Comparison of ENCODE assay signal across 8 cellular contexts in the genomic region with DNA sequence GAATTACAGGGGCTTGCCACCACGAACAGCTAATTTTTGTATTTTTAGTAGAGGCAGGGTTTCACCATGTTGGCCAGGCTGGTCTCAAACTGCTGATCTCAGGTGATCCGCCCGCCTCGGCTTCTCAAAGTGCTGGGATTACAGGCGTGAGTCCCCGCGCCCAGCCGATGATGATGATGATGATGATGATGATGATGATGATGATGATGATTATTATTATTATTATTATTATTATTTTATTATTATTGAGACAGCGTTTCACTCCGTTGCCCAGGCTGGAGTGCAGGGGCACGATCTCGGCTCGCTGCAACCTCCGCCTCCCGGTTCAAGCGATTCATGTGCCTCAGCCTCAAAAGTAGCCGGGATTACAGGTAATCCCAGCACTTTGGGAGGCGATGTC. TPM values are rescaled to one million over a fixed set of nuclear protein-coding genes. Genes with fewer than 3 reads are reported as not detected.
DNase-seq lines count a peak whose midpoint lies in the region; ATAC-seq, FAIRE-seq and TF ChIP-seq lines count a peak whose summit lies in the region.
"Not testable (repeated sequence)": the region's sequence is repeated elsewhere in the genome, so short reads cannot be mapped to it uniquely, and the experiment has no call there.

No MANE protein-coding gene starts in this region.

- not testable (repeated sequence) for H4K20me1 ChIP-seq in HepG2 (ENCODE audit: insufficient read depth, low read length)

- not testable (repeated sequence) for H3K79me2 ChIP-seq in HepG2 (ENCODE audit: insufficient read depth, low read length)

- not testable (repeated sequence) for H3K36me3 ChIP-seq in HAP-1 (replicated peaks); HEK293 (ENCODE audit: control insufficient read depth in 2 of 2, insufficient read depth in 1 of 2, low read length in 2 of 2); WERI-Rb-1; right atrium auricular region; HepG2 (replicated peaks in 1 of 2; ENCODE audit: control insufficient read depth in 1 of 2, insufficient read depth in 2 of 2, low read length in 2 of 2)

- H3K4me3 ChIP-seq in HAP-1 (peak overlapping the region; percentile 5), WERI-Rb-1 (ENCODE audit: low read depth, low read length) (peak overlapping the region; percentile 22; the same call in 1 of the 2 replicates)
- not testable (repeated sequence) for H3K4me3 ChIP-seq in HEK293 (ENCODE audit: low read depth, low read length); right atrium auricular region; HepG2 (replicated peaks in 1 of 3; ENCODE audit: insufficient read depth in 1 of 3, low read depth in 2 of 3, low read length in 3 of 3)

- H3K4me1 ChIP-seq in HAP-1; HEK293 (ENCODE audit: control insufficient read depth, insufficient read depth, low read length); right atrium auricular region; HepG2 (ENCODE audit: insufficient read depth, low read length): not testable (repeated sequence)

- POLR2A ChIA-PET in HEK293 (lab: Yijun Ruan, JAX); HepG2 (lab: Yijun Ruan, JAX): not testable (repeated sequence)
- POLR2A ChIA-PET in activated CD4-positive, alpha-beta memory T cell treated with anti-CD3 and anti-CD28 coated beads, Interleukin-2, amount 10 ng/mL, durations not matched to agents 7 days and 5 days (lab: Charles Lee), result interaction anchor here (1.5 kb wide), 1 partner anchor 44 kb away, joined by 6 read pairs; no protein-coding TSS in a partner anchor

- not testable (repeated sequence) for H3K4me3 Mint-ChIP-seq in activated CD4-positive, alpha-beta memory T cell treated with anti-CD3 and anti-CD28 coated beads, Interleukin-2, amount 10 ng/mL, durations not matched to agents 7 days and 5 days; osteocyte (ENCODE audit: unreplicated experiment)

- TF ChIP-seq RAD21 in HepG2 (CRISPR knock-in tag; IDR thresholded peaks at IDR 0.05), result not testable (repeated sequence)

- CTCF ChIA-PET in HEK293 (lab: Yijun Ruan, JAX); HepG2 (lab: Yijun Ruan, JAX; ENCODE audit: low intra/inter-chr PET ratio, low total read pairs): not testable (repeated sequence)
- CTCF ChIA-PET in activated CD4-positive, alpha-beta memory T cell treated with anti-CD3 and anti-CD28 coated beads, Interleukin-2, amount 10 ng/mL, durations not matched to agents 7 days and 5 days (lab: Charles Lee), result interaction anchor here (1.0 kb wide), 1 partner anchor 13 kb away, joined by 3 read pairs; no protein-coding TSS in a partner anchor

- peaks cover 21% of the 10 kb centered on the region for H3K4me1 Mint-ChIP-seq in activated CD4-positive, alpha-beta memory T cell treated with anti-CD3 and anti-CD28 coated beads, Interleukin-2, amount 10 ng/mL, durations not matched to agents 7 days and 5 days
- H3K4me1 Mint-ChIP-seq in osteocyte (ENCODE audit: unreplicated experiment), result not testable (repeated sequence)

- not testable (repeated sequence) for H3K4me2 ChIP-seq in HepG2 (ENCODE audit: low read depth, low read length)

- H3K36me3 Mint-ChIP-seq in activated CD4-positive, alpha-beta memory T cell treated with anti-CD3 and anti-CD28 coated beads, Interleukin-2, amount 10 ng/mL, durations not matched to agents 7 days and 5 days (ENCODE audit: low read depth); osteocyte (ENCODE audit: unreplicated experiment): not testable (repeated sequence)

- not testable (repeated sequence) for H3K9me3 Mint-ChIP-seq in activated CD4-positive, alpha-beta memory T cell treated with anti-CD3 and anti-CD28 coated beads, Interleukin-2, amount 10 ng/mL, durations not matched to agents 7 days and 5 days; osteocyte (ENCODE audit: unreplicated experiment)

- not testable (repeated sequence) for H3K27ac ChIP-seq in HEK293 (ENCODE audit: extremely low read depth, low read depth, low read length); WERI-Rb-1; right atrium auricular region; HepG2 (ENCODE audit: extremely low read length, insufficient read depth, low read length)

- DNase-seq in HAP-1 (ENCODE audit: low spot score in 2 of 2); WERI-Rb-1; HepG2 (ENCODE audit: low spot score): not testable (repeated sequence)
- peak; percentile 1 for DNase-seq in activated CD4-positive, alpha-beta memory T cell treated with anti-CD3 and anti-CD28 coated beads, Interleukin-2, amount 10 ng/mL, durations not matched to agents 7 days and 5 days
- DNase-seq in right atrium auricular region (ENCODE audit: low spot score), result peak; percentile 1
- peak; percentile 22 for DNase-seq in left lobe of liver (ENCODE audit: low spot score)
- DNase-seq in osteocyte (ENCODE audit: extremely low spot score, unreplicated experiment), result peak; percentile 36

- H3K27me3 ChIP-seq in HAP-1 (ENCODE audit: low read depth); WERI-Rb-1 (ENCODE audit: insufficient read depth, low read depth, severe bottlenecking); right atrium auricular region; HepG2 (ENCODE audit: control insufficient read depth in 1 of 2, insufficient read depth in 2 of 2, low read length in 2 of 2): not testable (repeated sequence)

- in situ Hi-C loops in HAP-1 (cut with MboI; ENCODE audit: low sequenced_read_pairs); HepG2 (cut with HindIII; ENCODE audit: extremely low pct_ligation_motif_present, low pct_unique_long_range_greater_than_20kb): not testable (repeated sequence)

- intact Hi-C loops in HepG2 (cut with micrococcal nuclease; ENCODE audit: unreplicated experiment), result not testable (repeated sequence)

- FAIRE-seq in HepG2 (lab: Jason Lieb, UNC), result not testable (repeated sequence)

- WGBS in HepG2 (ENCODE audit: low lambda C conversion rate), result 66% methylated on average over 18 of the region's 18 CpGs

- H2AFZ ChIP-seq in HepG2 (ENCODE audit: low read length), result not testable (repeated sequence)

- not testable (repeated sequence) for ATAC-seq in left lobe of liver, HepG2

- TF ChIP-seq EP300 in HepG2 (IDR thresholded peaks at IDR 0.05; ENCODE audit: low read depth in 2 of 2, low read length in 2 of 2); HepG2 (CRISPR knock-in tag; IDR thresholded peaks at IDR 0.05; ENCODE audit: borderline replicate concordance): not testable (repeated sequence)

- not testable (repeated sequence) for TF ChIP-seq POLR2A in HepG2 (IDR thresholded peaks at IDR 0.05; ENCODE audit: insufficient read depth in 1 of 2, low read depth in 2 of 2, low read length in 2 of 2)

- H3K27ac Mint-ChIP-seq in activated CD4-positive, alpha-beta memory T cell treated with anti-CD3 and anti-CD28 coated beads, Interleukin-2, amount 10 ng/mL, durations not matched to agents 7 days and 5 days; osteocyte (ENCODE audit: unreplicated experiment): not testable (repeated sequence)

- H3K9ac ChIP-seq in HepG2 (ENCODE audit: insufficient read depth, low read depth, low read length), result not testable (repeated sequence)

- not testable (repeated sequence) for BruUV-seq in HepG2 (replicated peaks; lab: Mats Ljungman, UMichigan)

- not testable (repeated sequence) for TF ChIP-seq CTCF in HEK293 (tag by site-specific recombination; IDR thresholded peaks at IDR 0.05); WERI-Rb-1 (IDR thresholded peaks at IDR 0.05; ENCODE audit: low read depth, low read length); right atrium auricular region (IDR thresholded peaks at IDR 0.05); HepG2 (CRISPR knock-in tag; IDR thresholded peaks at IDR 0.05); osteocyte (IDR thresholded peaks at IDR 0.05)

- H3K27me3 Mint-ChIP-seq in activated CD4-positive, alpha-beta memory T cell treated with anti-CD3 and anti-CD28 coated beads, Interleukin-2, amount 10 ng/mL, durations not matched to agents 7 days and 5 days, result not testable (repeated sequence)
- H3K27me3 Mint-ChIP-seq in osteocyte (ENCODE audit: unreplicated experiment), result peaks cover 14% of the 10 kb centered on the region

- not testable (repeated sequence) for H3K9me3 ChIP-seq in HAP-1; HEK293 (ENCODE audit: control insufficient read depth, insufficient read depth, low read depth, low read length); WERI-Rb-1 (ENCODE audit: severe bottlenecking); right atrium auricular region; HepG2 (ENCODE audit: low read length)

RNA-seq across cellular contexts. Expression of gene LMNB1, which starts 42.4 kb away (rescaled TPM):
- total RNA-seq in activated CD4-positive, alpha-beta memory T cell treated with anti-CD3 and anti-CD28 coated beads, Interleukin-2, amount 10 ng/mL, durations not matched to agents 7 days and 5 days, result 100 to 1,000 TPM; 291 to 296 TPM
- total RNA-seq in right atrium auricular region (1 to 10 TPM; 2.5 to 2.6 TPM), left lobe of liver (4.6 TPM), HepG2 (2016; rRNA removed; fragmentation: Illumina TruSeq; extraction: Trizol) (159 and 197 TPM in 2 replicates), osteocyte (20.6 and 22.3 TPM in 2 replicates)
- 24.4 and 30.1 TPM in 2 replicates for total RNA-seq in HepG2 (2016; cell fraction: cytosol; rRNA removed; fragmentation: Illumina TruSeq; extraction: Trizol; ENCODE audit: low read depth)
- 162 and 188 TPM in 2 replicates for total RNA-seq in HepG2 (2016; cell fraction: insoluble cytoplasmic fraction; rRNA removed; fragmentation: Illumina TruSeq; extraction: Trizol)
- 36.3 and 45.4 TPM in 2 replicates for total RNA-seq in HepG2 (2016; cell fraction: membrane; rRNA removed; fragmentation: Illumina TruSeq; extraction: Trizol)
- 80.6 and 88.8 TPM in 2 replicates for total RNA-seq in HepG2 (2016; cell fraction: nucleus; rRNA removed; fragmentation: Illumina TruSeq; extraction: Trizol)
- polyA plus RNA-seq in HepG2 (2011; rRNA removed), result 9.9 and 12.5 TPM in 2 replicates
- 8.1 and 13.8 TPM in 2 replicates for polyA plus RNA-seq in HepG2 (2011; cell fraction: cytosol; rRNA removed)
- polyA plus RNA-seq in HepG2 (2011; cell fraction: nucleus; rRNA removed), result 14.2 and 19.9 TPM in 2 replicates
- 25.9 and 47.7 TPM in 2 replicates for polyA plus RNA-seq in HepG2 (2012)
- 4.3 and 4.9 TPM in 2 replicates for polyA plus RNA-seq in HepG2 (2016; cell fraction: cytosol; fragmentation: Illumina TruSeq; extraction: Trizol; ENCODE audit: low read depth)
- 152 and 154 TPM in 2 replicates for polyA plus RNA-seq in HepG2 (2016; cell fraction: insoluble cytoplasmic fraction; fragmentation: Illumina TruSeq; extraction: Trizol; ENCODE audit: low read depth)
- 12.8 and 14.1 TPM in 2 replicates for polyA plus RNA-seq in HepG2 (2016; cell fraction: membrane; fragmentation: Illumina TruSeq; extraction: Trizol; ENCODE audit: low read depth)
- 79.0 and 82.9 TPM in 2 replicates for polyA plus RNA-seq in HepG2 (2016; cell fraction: nucleus; fragmentation: Illumina TruSeq; extraction: Trizol; ENCODE audit: insufficient read depth, low read depth)
- polyA minus RNA-seq in HepG2 (2011; rRNA and poly(A)+ RNA removed; ENCODE audit: low replicate concordance), result 17.8 and 31.3 TPM in 2 replicates
- polyA minus RNA-seq in HepG2 (2011; cell fraction: cytosol; rRNA and poly(A)+ RNA removed), result 15.0 and 18.4 TPM in 2 replicates
- polyA minus RNA-seq in HepG2 (2011; cell fraction: nucleus; rRNA and poly(A)+ RNA removed), result 15.9 and 17.9 TPM in 2 replicates
